In the genomic region with DNA sequence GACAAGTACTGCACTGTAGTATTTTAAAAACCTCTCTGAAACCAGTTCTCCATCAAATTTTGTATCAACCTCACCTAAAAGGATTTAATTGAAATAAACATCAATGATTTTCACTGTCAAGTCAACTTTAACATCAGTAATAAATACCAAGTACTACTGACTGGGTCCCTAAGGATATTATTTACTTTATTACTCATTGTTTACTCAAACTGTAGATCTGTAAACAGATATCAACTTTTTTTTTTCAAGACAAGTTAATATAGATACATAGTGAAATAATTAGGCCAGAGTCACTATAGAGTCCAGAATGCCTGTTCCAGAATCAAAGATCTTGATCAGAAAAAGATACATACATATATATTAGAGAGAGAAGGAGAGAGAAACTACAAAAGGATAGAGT, we compare ENCODE assay signal across 1 cellular context.
TF ChIP-seq lines count a peak whose summit lies in the region.

No MANE protein-coding gene starts in this region.

TF ChIP-seq in GM23338, 12 proteins besides CTCF, POLR2A, EP300 and RAD21:
- TF ChIP-seq ZNF462 (CRISPR knock-in tag; IDR thresholded peaks at IDR 0.05), result no peak
- TF ChIP-seq POLR2AphosphoS5 (IDR thresholded peaks at IDR 0.05; ENCODE audit: low read depth), result no peak
